8 cellular contexts compared by ENCODE assay signal in genomic region chr22:35312198-35313059, GRCh38. TPM values are rescaled to one million over a fixed set of nuclear protein-coding genes. Genes with fewer than 3 reads are reported as not detected.
DNase-seq lines count a peak whose midpoint lies in the region; ATAC-seq and TF ChIP-seq lines count a peak whose summit lies in the region.

No MANE protein-coding gene starts in this region.

- intact Hi-C loops in PC-3 (cut with micrococcal nuclease) = no loop called here

- peak overlapping the region; percentile 29; the same call in 1 of the 2 replicates for H3K9ac ChIP-seq in PC-3 (ENCODE audit: low read length)

- no peaks in the 10 kb centered on the region for H4K20me1 ChIP-seq in PC-3 (ENCODE audit: low read length)

- H3K27ac ChIP-seq in PC-3 (ENCODE audit: low read length) = peak overlapping the region; percentile 74

- POLR2A ChIA-PET in PC-3 (lab: Charles Lee; ENCODE audit: unreplicated experiment) = no interaction called here

- H3K4me1 Mint-ChIP-seq in endothelial cell (ENCODE audit: unreplicated experiment) (peaks cover 23% of the 10 kb centered on the region), osteocyte (ENCODE audit: unreplicated experiment) (peaks cover 34% of the 10 kb centered on the region)

- no peaks in the 10 kb centered on the region for H3F3A ChIP-seq in PC-3 (ENCODE audit: low read length, unreplicated experiment)

- no peaks in the 10 kb centered on the region for H3K9me3 Mint-ChIP-seq in endothelial cell (ENCODE audit: unreplicated experiment)
- H3K9me3 Mint-ChIP-seq in osteocyte (ENCODE audit: unreplicated experiment) = no peaks in the 10 kb centered on the region

- no peaks in the 10 kb centered on the region for H3K9me2 ChIP-seq in PC-3 (replicated peaks; ENCODE audit: low read length)

- no peak overlapping the region for H3K4me3 ChIP-seq in PC-3 (ENCODE audit: low read length)

- H2AFZ ChIP-seq in PC-3 (ENCODE audit: low read length) = no peak overlapping the region

- no peak for TF ChIP-seq CTCF in PC-3 (conservative IDR thresholded peaks at IDR 0.05; ENCODE audit: low read depth, low read length)
- no peak for TF ChIP-seq CTCF in endothelial cell (IDR thresholded peaks at IDR 0.05; ENCODE audit: unreplicated experiment)
- TF ChIP-seq CTCF in osteocyte (IDR thresholded peaks at IDR 0.05) = no peak
- TF ChIP-seq CTCF in omental fat pad (IDR thresholded peaks at IDR 0.05) = no peak
- no peak for TF ChIP-seq CTCF in GM10266 (IDR thresholded peaks at IDR 0.05; ENCODE audit: control insufficient read depth, insufficient read depth, low read depth, missing control alignments)

- H3K36me3 Mint-ChIP-seq in endothelial cell (ENCODE audit: low read depth, unreplicated experiment) (no peaks in the 10 kb centered on the region), osteocyte (ENCODE audit: unreplicated experiment) (peaks cover 10% of the 10 kb centered on the region)

- H3K4me3 Mint-ChIP-seq in endothelial cell (ENCODE audit: unreplicated experiment) = peak overlapping the region; percentile 11
- peak overlapping the region; percentile 51 for H3K4me3 Mint-ChIP-seq in osteocyte (ENCODE audit: unreplicated experiment)

- no peak for ATAC-seq in PC-3
- ATAC-seq in omental fat pad (ENCODE audit: low FRiP score) = no peak
- ATAC-seq in GM21529 (IDR thresholded peaks at IDR 0.05; ENCODE audit: unreplicated experiment) = no peak

- peak overlapping the region; percentile 67 for H3K27ac Mint-ChIP-seq in endothelial cell (ENCODE audit: unreplicated experiment)
- H3K27ac Mint-ChIP-seq in osteocyte (ENCODE audit: unreplicated experiment) = peak overlapping the region; percentile 58

- H3K4me2 ChIP-seq in PC-3 (ENCODE audit: low read length) = peak overlapping the region; percentile 33

- CTCF ChIA-PET in PC-3 (lab: Charles Lee) = no interaction called here

- H3K36me3 ChIP-seq in PC-3 (ENCODE audit: low read depth, low read length) = no peaks in the 10 kb centered on the region

- H3K27me3 Mint-ChIP-seq in endothelial cell (ENCODE audit: unreplicated experiment) (peaks cover 6% of the 10 kb centered on the region), osteocyte (ENCODE audit: unreplicated experiment) (no peaks in the 10 kb centered on the region)

- peaks cover 9% of the 10 kb centered on the region; the same call in 1 of the 2 replicates for H3K79me2 ChIP-seq in PC-3 (ENCODE audit: low read length)

- no TSS peak for BruUV-seq in PC-3 (replicated peaks; lab: Mats Ljungman, UMichigan)

- DNase-seq in EH (ENCODE audit: low read depth) (peak; percentile 86), PC-3 (peak; percentile 62), endothelial cell (ENCODE audit: low spot score) (no peak), osteocyte (ENCODE audit: extremely low spot score, unreplicated experiment) (no peak), omental fat pad (ENCODE audit: low spot score) (no peak), GM10266 (ENCODE audit: extremely low spot score) (no peak)
- DNase-seq in activated CD4-positive, alpha-beta T cell treated with anti-CD3 and anti-CD28 coated beads for 1 hour = no peak

- no peaks in the 10 kb centered on the region for H3K27me3 ChIP-seq in PC-3 (ENCODE audit: low read length)

- H3K9me3 ChIP-seq in PC-3 (ENCODE audit: low read length) = no peaks in the 10 kb centered on the region

- peaks cover 30% of the 10 kb centered on the region for H3K4me1 ChIP-seq in PC-3 (ENCODE audit: insufficient read depth, low read length)

RNA-seq across cellular contexts. Expression of gene TOM1, which starts 12.7 kb away (rescaled TPM):
- total RNA-seq in PC-3 (2014; rRNA removed) = 17.5 and 19.0 TPM in 2 replicates
- total RNA-seq in endothelial cell (ENCODE audit: unreplicated experiment) = 32.0 TPM
- total RNA-seq in osteocyte = 55.5 and 57.6 TPM in 2 replicates
- 100 to 1,000 TPM in 1 of 4 donors, 10 to 100 TPM in 3; 65.6 to 109 (median 93.2) TPM for total RNA-seq in omental fat pad

RNA-seq across cellular contexts. Expression of gene HMGXB4, which starts 55.1 kb away (rescaled TPM):
- total RNA-seq in PC-3 (2014; rRNA removed) (12.9 and 18.1 TPM in 2 replicates), endothelial cell (ENCODE audit: unreplicated experiment) (21.4 TPM), osteocyte (25.7 and 26.8 TPM in 2 replicates), omental fat pad (10 to 100 TPM; 10.9 to 17.8 (median 12.3) TPM)

Comparison
In these comparisons a context has a peak if more than half of its experiments do, and no peak if none do; other contexts are left out.
1. DNase-seq: peak in EH (single experiment) and PC-3 (single experiment); none in endothelial cell (single experiment), osteocyte (single experiment), omental fat pad (single experiment), GM10266 (single experiment) and activated CD4-positive, alpha-beta T cell treated with anti-CD3 and anti-CD28 coated beads for 1 hour (single experiment).